Comparison of ENCODE assay signal across 8 cellular contexts in the genomic region with DNA sequence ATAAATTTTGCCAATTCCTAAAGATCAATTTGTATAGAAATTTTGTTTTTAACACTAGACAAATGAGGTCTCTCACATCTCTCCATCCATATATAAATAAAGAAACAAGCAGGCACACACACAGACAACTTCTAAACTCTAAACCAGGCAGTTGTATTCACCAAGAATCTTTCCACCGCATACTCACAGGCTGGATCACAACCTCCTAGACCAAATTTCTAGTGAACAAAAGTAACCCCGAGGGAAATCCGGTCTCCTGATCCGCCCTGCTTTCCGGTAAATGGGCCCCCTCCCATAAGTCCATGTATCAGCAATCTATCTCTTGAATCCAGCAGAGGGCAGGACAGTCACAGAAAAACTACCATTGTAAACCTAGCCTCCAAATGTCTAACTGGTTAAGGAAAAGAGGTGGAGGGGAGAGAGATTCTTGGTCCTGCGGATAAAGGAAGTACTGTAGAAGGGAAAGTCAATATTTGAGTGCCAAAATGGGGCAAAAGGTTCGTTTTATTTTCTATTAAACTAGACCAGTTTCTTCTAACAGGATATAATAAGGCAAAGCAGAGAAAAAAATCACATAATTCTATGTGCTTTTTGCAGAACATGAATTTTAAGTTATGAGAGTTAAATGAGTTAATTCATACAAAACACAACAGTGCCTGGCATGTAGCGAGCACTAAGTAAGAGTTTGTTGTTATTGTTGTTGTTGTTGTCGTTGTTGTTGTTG. TPM values are rescaled to one million over a fixed set of nuclear protein-coding genes. Genes with fewer than 3 reads are reported as not detected.
DNase-seq lines count a peak whose midpoint lies in the region; ATAC-seq, FAIRE-seq and TF ChIP-seq lines count a peak whose summit lies in the region.

No MANE protein-coding gene starts in this region.

- no peaks in the 10 kb centered on the region for H4K20me1 ChIP-seq in HepG2 (ENCODE audit: insufficient read depth, low read length)

- H3K36me3 ChIP-seq in HepG2 (replicated peaks in 1 of 2; ENCODE audit: control insufficient read depth in 1 of 2, insufficient read depth in 2 of 2, low read length in 2 of 2), result no peaks in the 10 kb centered on the region

- H3K27ac ChIP-seq in HepG2 (ENCODE audit: extremely low read length, insufficient read depth, low read length), result no peak overlapping the region

- peaks cover 2% of the 10 kb centered on the region for H3K79me2 ChIP-seq in HepG2 (ENCODE audit: insufficient read depth, low read length)

- H3K9ac ChIP-seq in HepG2 (ENCODE audit: insufficient read depth, low read depth, low read length), result peak overlapping the region; percentile 16; the same call in 1 of the 2 replicates

- H2AFZ ChIP-seq in HepG2 (ENCODE audit: low read length), result peak overlapping the region; percentile 65

- TF ChIP-seq POLR2A in HepG2 (IDR thresholded peaks at IDR 0.05; ENCODE audit: insufficient read depth in 1 of 2, low read depth in 2 of 2, low read length in 2 of 2), result no peak

- FAIRE-seq in HepG2 (lab: Jason Lieb, UNC), result peak; percentile 87

- ATAC-seq in HG03196 (IDR thresholded peaks at IDR 0.05; ENCODE audit: unreplicated experiment), result peak; percentile 38
- peak; percentile 69 for ATAC-seq in HepG2
- ATAC-seq in GM19397 (IDR thresholded peaks at IDR 0.05; ENCODE audit: unreplicated experiment), result no peak

- in situ Hi-C loops in HepG2 (cut with HindIII; ENCODE audit: extremely low pct_ligation_motif_present, low pct_unique_long_range_greater_than_20kb), result loop anchor here (5.0 kb wide), 1 partner anchor 146 kb away; no protein-coding TSS in a partner anchor

- no peaks in the 10 kb centered on the region for H3K9me3 ChIP-seq in HepG2 (ENCODE audit: low read length)

- peak; percentile 56; the same call in 1 of the 2 replicates for TF ChIP-seq CTCF in GM12875 (IDR thresholded peaks at IDR 0.05; ENCODE audit: borderline replicate concordance, insufficient read depth, low read depth, low read length)
- peak; percentile 88 for TF ChIP-seq CTCF in HepG2 (CRISPR knock-in tag; IDR thresholded peaks at IDR 0.05)

- POLR2A ChIA-PET in HepG2 (lab: Yijun Ruan, JAX), result no interaction called here

- no peaks in the 10 kb centered on the region; a peak in 1 of 5 replicates for H3K27me3 ChIP-seq in HepG2 (ENCODE audit: control insufficient read depth in 1 of 2, insufficient read depth in 2 of 2, low read length in 2 of 2)

- DNase-seq in NCI-H446 treated with DMSO at 0.1 percent for 48 hours (lab: John Stamatoyannopoulos, UW) (peak; percentile 88), dermis blood vessel endothelial cell (peak; percentile 95), HepG2 (ENCODE audit: low spot score) (peak; percentile 79)
- peak; percentile 32 for DNase-seq in activated CD4-positive, alpha-beta T cell treated with anti-CD3 and anti-CD28 coated beads for 1 hour
- DNase-seq in stimulated activated CD4-positive, alpha-beta T cell treated with anti-CD3 and anti-CD28 coated beads, Interleukin-4, amount 100 ng/mL, for 24 hours, result peak; percentile 68

- CTCF ChIA-PET in HepG2 (lab: Yijun Ruan, JAX; ENCODE audit: low intra/inter-chr PET ratio, low total read pairs), result interaction anchor here (3.2 to 3.4 kb wide), 2 partner anchors 90 to 143 kb away, joined by 13 to 80 read pairs; no protein-coding TSS in a partner anchor

- H3K4me1 ChIP-seq in HepG2 (ENCODE audit: insufficient read depth, low read length), result peaks cover 33% of the 10 kb centered on the region

- peak; percentile 82 for TF ChIP-seq RAD21 in HepG2 (CRISPR knock-in tag; IDR thresholded peaks at IDR 0.05)

- intact Hi-C loops in HepG2 (cut with micrococcal nuclease; ENCODE audit: unreplicated experiment), result loop anchor here (1.0 kb wide), 1 partner anchor 144 kb away; no protein-coding TSS in a partner anchor

- WGBS in HepG2 (ENCODE audit: low lambda C conversion rate), result 1% methylated on average over 9 of the region's 9 CpGs

- no TSS peak for BruUV-seq in HepG2 (replicated peaks; lab: Mats Ljungman, UMichigan)

- H3K4me3 ChIP-seq in GM12875 (ENCODE audit: low read depth, low read length) (no peak overlapping the region), HepG2 (replicated peaks in 1 of 3; ENCODE audit: insufficient read depth in 1 of 3, low read depth in 2 of 3, low read length in 3 of 3) (peak overlapping the region in 2 of 3 experiments; percentile 29 to 34; a peak in 2 of 6 replicates)

- peak overlapping the region; percentile 74 for H3K4me2 ChIP-seq in HepG2 (ENCODE audit: low read depth, low read length)

- TF ChIP-seq EP300 in HepG2 (IDR thresholded peaks at IDR 0.05; ENCODE audit: low read depth in 2 of 2, low read length in 2 of 2), result no peak
- TF ChIP-seq EP300 in HepG2 (CRISPR knock-in tag; IDR thresholded peaks at IDR 0.05; ENCODE audit: borderline replicate concordance), result no peak

TF ChIP-seq in HepG2, 621 proteins besides CTCF, POLR2A, EP300 and RAD21 (continues in another document):
- TF ChIP-seq, protein P1, sequence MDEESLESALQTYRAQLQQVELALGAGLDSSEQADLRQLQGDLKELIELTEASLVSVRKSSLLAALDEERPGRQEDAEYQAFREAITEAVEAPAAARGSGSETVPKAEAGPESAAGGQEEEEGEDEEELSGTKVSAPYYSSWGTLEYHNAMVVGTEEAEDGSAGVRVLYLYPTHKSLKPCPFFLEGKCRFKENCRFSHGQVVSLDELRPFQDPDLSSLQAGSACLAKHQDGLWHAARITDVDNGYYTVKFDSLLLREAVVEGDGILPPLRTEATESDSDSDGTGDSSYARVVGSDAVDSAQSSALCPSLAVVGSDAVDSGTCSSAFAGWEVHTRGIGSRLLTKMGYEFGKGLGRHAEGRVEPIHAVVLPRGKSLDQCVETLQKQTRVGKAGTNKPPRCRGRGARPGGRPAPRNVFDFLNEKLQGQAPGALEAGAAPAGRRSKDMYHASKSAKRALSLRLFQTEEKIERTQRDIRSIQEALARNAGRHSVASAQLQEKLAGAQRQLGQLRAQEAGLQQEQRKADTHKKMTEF (CRISPR knock-in tag; IDR thresholded peaks at IDR 0.05), result 0 out of 2 replicates have a peak, but pooled peaks have one; percentile 40
- TF ChIP-seq REXO4 (CRISPR knock-in tag; IDR thresholded peaks at IDR 0.05; ENCODE audit: borderline replicate concordance), result no peak

RNA-seq across cellular contexts. Expression of gene SMU1, which starts 4.8 kb away (rescaled TPM):
- total RNA-seq in dermis blood vessel endothelial cell (34.5 and 37.8 TPM in 2 replicates), HepG2 (2016; rRNA removed; fragmentation: Illumina TruSeq; extraction: Trizol) (36.6 and 51.5 TPM in 2 replicates)
- total RNA-seq in HepG2 (2016; cell fraction: cytosol; rRNA removed; fragmentation: Illumina TruSeq; extraction: Trizol; ENCODE audit: low read depth), result 3.1 and 3.9 TPM in 2 replicates
- total RNA-seq in HepG2 (2016; cell fraction: insoluble cytoplasmic fraction; rRNA removed; fragmentation: Illumina TruSeq; extraction: Trizol), result 36.2 and 50.8 TPM in 2 replicates
- 8.5 and 9.5 TPM in 2 replicates for total RNA-seq in HepG2 (2016; cell fraction: membrane; rRNA removed; fragmentation: Illumina TruSeq; extraction: Trizol)
- total RNA-seq in HepG2 (2016; cell fraction: nucleus; rRNA removed; fragmentation: Illumina TruSeq; extraction: Trizol), result 17.2 and 19.0 TPM in 2 replicates
- 12.4 and 12.9 TPM in 2 replicates for polyA plus RNA-seq in HepG2 (2011; rRNA removed)
- polyA plus RNA-seq in HepG2 (2011; cell fraction: cytosol; rRNA removed), result 7.3 and 9.6 TPM in 2 replicates
- 4.2 and 5.2 TPM in 2 replicates for polyA plus RNA-seq in HepG2 (2011; cell fraction: nucleus; rRNA removed)
- polyA plus RNA-seq in HepG2 (2012), result 10.5 and 14.2 TPM in 2 replicates
- polyA plus RNA-seq in HepG2 (2016; cell fraction: cytosol; fragmentation: Illumina TruSeq; extraction: Trizol; ENCODE audit: low read depth), result 1.4 and 1.8 TPM in 2 replicates
- polyA plus RNA-seq in HepG2 (2016; cell fraction: insoluble cytoplasmic fraction; fragmentation: Illumina TruSeq; extraction: Trizol; ENCODE audit: low read depth), result 30.6 and 31.7 TPM in 2 replicates
- 2.9 and 3.4 TPM in 2 replicates for polyA plus RNA-seq in HepG2 (2016; cell fraction: membrane; fragmentation: Illumina TruSeq; extraction: Trizol; ENCODE audit: low read depth)
- 15.2 TPM in 2 replicates for polyA plus RNA-seq in HepG2 (2016; cell fraction: nucleus; fragmentation: Illumina TruSeq; extraction: Trizol; ENCODE audit: insufficient read depth, low read depth)
- 13.5 and 23.0 TPM in 2 replicates for polyA minus RNA-seq in HepG2 (2011; rRNA and poly(A)+ RNA removed; ENCODE audit: low replicate concordance)
- polyA minus RNA-seq in HepG2 (2011; cell fraction: cytosol; rRNA and poly(A)+ RNA removed), result 13.7 and 17.2 TPM in 2 replicates
- 13.6 and 16.0 TPM in 2 replicates for polyA minus RNA-seq in HepG2 (2011; cell fraction: nucleus; rRNA and poly(A)+ RNA removed)

RNA-seq across cellular contexts. Expression of gene DNAJA1, which starts 56.2 kb away (rescaled TPM):
- total RNA-seq in dermis blood vessel endothelial cell (134 and 149 TPM in 2 replicates), HepG2 (2016; rRNA removed; fragmentation: Illumina TruSeq; extraction: Trizol) (306 and 476 TPM in 2 replicates)
- total RNA-seq in HepG2 (2016; cell fraction: cytosol; rRNA removed; fragmentation: Illumina TruSeq; extraction: Trizol; ENCODE audit: low read depth), result 42.9 and 56.4 TPM in 2 replicates
- 309 and 474 TPM in 2 replicates for total RNA-seq in HepG2 (2016; cell fraction: insoluble cytoplasmic fraction; rRNA removed; fragmentation: Illumina TruSeq; extraction: Trizol)
- 79.1 and 92.3 TPM in 2 replicates for total RNA-seq in HepG2 (2016; cell fraction: membrane; rRNA removed; fragmentation: Illumina TruSeq; extraction: Trizol)
- 126 TPM in 2 replicates for total RNA-seq in HepG2 (2016; cell fraction: nucleus; rRNA removed; fragmentation: Illumina TruSeq; extraction: Trizol)
- 95.9 and 102 TPM in 2 replicates for polyA plus RNA-seq in HepG2 (2011; rRNA removed)
- 43.2 and 82.0 TPM in 2 replicates for polyA plus RNA-seq in HepG2 (2011; cell fraction: cytosol; rRNA removed)
- polyA plus RNA-seq in HepG2 (2011; cell fraction: nucleus; rRNA removed), result 19.9 and 31.3 TPM in 2 replicates
- polyA plus RNA-seq in HepG2 (2012), result 102 and 153 TPM in 2 replicates
- polyA plus RNA-seq in HepG2 (2016; cell fraction: cytosol; fragmentation: Illumina TruSeq; extraction: Trizol; ENCODE audit: low read depth), result 26.1 and 28.0 TPM in 2 replicates
- 484 and 519 TPM in 2 replicates for polyA plus RNA-seq in HepG2 (2016; cell fraction: insoluble cytoplasmic fraction; fragmentation: Illumina TruSeq; extraction: Trizol; ENCODE audit: low read depth)
- polyA plus RNA-seq in HepG2 (2016; cell fraction: membrane; fragmentation: Illumina TruSeq; extraction: Trizol; ENCODE audit: low read depth), result 42.3 and 49.5 TPM in 2 replicates
- polyA plus RNA-seq in HepG2 (2016; cell fraction: nucleus; fragmentation: Illumina TruSeq; extraction: Trizol; ENCODE audit: insufficient read depth, low read depth), result 166 and 181 TPM in 2 replicates
- polyA minus RNA-seq in HepG2 (2011; rRNA and poly(A)+ RNA removed; ENCODE audit: low replicate concordance), result 73.7 and 236 TPM in 2 replicates
- polyA minus RNA-seq in HepG2 (2011; cell fraction: cytosol; rRNA and poly(A)+ RNA removed), result 80.4 and 96.1 TPM in 2 replicates
- polyA minus RNA-seq in HepG2 (2011; cell fraction: nucleus; rRNA and poly(A)+ RNA removed), result 51.5 and 96.6 TPM in 2 replicates

Comparison
In these comparisons a context has a peak if more than half of its experiments do, and no peak if none do; other contexts are left out.
1. DNase-seq: peak in every context shown above with its lines; median percentile 95 in dermis blood vessel endothelial cell; 88 in NCI-H446 treated with DMSO at 0.1 percent for 48 hours; 79 in HepG2; 68 in stimulated activated CD4-positive, alpha-beta T cell treated with anti-CD3 and anti-CD28 coated beads, Interleukin-4, amount 100 ng/mL, for 24 hours; 32 in activated CD4-positive, alpha-beta T cell treated with anti-CD3 and anti-CD28 coated beads for 1 hour.